In genomic region chr6:63637865-63638445, GRCh38 we compare ENCODE assay signal across 8 cellular contexts. TPM values are rescaled to one million over a fixed set of nuclear protein-coding genes. Genes with fewer than 3 reads are reported as not detected.
A peak's percentile ranks its signal among the peaks of the same experiment; 100 is the strongest.
DNase-seq lines count a peak whose midpoint lies in the region; ATAC-seq, FAIRE-seq and TF ChIP-seq lines count a peak whose summit lies in the region.

No MANE protein-coding gene starts in this region.

- TF ChIP-seq CTCF in GM12865 (IDR thresholded peaks at IDR 0.05; ENCODE audit: insufficient read depth, low read depth, low read length, missing control alignments): no peak
- TF ChIP-seq CTCF in kidney (IDR thresholded peaks at IDR 0.05; ENCODE audit: borderline replicate concordance, extremely low read depth, insufficient read depth): no peak
- no peak for TF ChIP-seq CTCF in thyroid gland (IDR thresholded peaks at IDR 0.05)

- H3K27ac Mint-ChIP-seq in activated T-helper 1 cell treated with anti-CD3 and anti-CD28 coated beads, Interleukin-12 subunit alpha, Interleukin-12 subunit beta, Interleukin-2, Interleukin-4 antibody, amounts not matched to agents 30 ng/mL and 10 ng/mL and 1 ng/mL, durations not matched to agents 14 hours and 24 hours and 36 hours: no peak overlapping the region

- H3K27me3 ChIP-seq in thyroid gland: no peaks in the 10 kb centered on the region

- H3K9me3 Mint-ChIP-seq in activated T-helper 1 cell treated with anti-CD3 and anti-CD28 coated beads, Interleukin-12 subunit alpha, Interleukin-12 subunit beta, Interleukin-2, Interleukin-4 antibody, amounts not matched to agents 30 ng/mL and 10 ng/mL and 1 ng/mL, durations not matched to agents 14 hours and 24 hours and 36 hours: no peaks in the 10 kb centered on the region

- peaks cover 6% of the 10 kb centered on the region for H3K36me3 Mint-ChIP-seq in activated T-helper 1 cell treated with anti-CD3 and anti-CD28 coated beads, Interleukin-12 subunit alpha, Interleukin-12 subunit beta, Interleukin-2, Interleukin-4 antibody, amounts not matched to agents 30 ng/mL and 10 ng/mL and 1 ng/mL, durations not matched to agents 14 hours and 24 hours and 36 hours (ENCODE audit: low read depth)

- H3K9me3 ChIP-seq in kidney (ENCODE audit: control insufficient read depth in 1 of 2, low read length in 2 of 2) (no peaks in the 10 kb centered on the region), thyroid gland (no peaks in the 10 kb centered on the region)

- H3K27ac ChIP-seq in kidney (ENCODE audit: low read depth in 2 of 2, low read length in 2 of 2): no peak overlapping the region
- H3K27ac ChIP-seq in thyroid gland: no peak overlapping the region

- no peaks in the 10 kb centered on the region for H3K27me3 Mint-ChIP-seq in activated T-helper 1 cell treated with anti-CD3 and anti-CD28 coated beads, Interleukin-12 subunit alpha, Interleukin-12 subunit beta, Interleukin-2, Interleukin-4 antibody, amounts not matched to agents 30 ng/mL and 10 ng/mL and 1 ng/mL, durations not matched to agents 14 hours and 24 hours and 36 hours (ENCODE audit: insufficient read depth)

- H3K4me1 ChIP-seq in kidney (ENCODE audit: control insufficient read depth in 1 of 2, insufficient read depth in 1 of 2, low read depth in 1 of 2, low read length in 2 of 2) (peaks cover 6 to 13% of the 10 kb centered on the region in 2 donors), thyroid gland (peaks cover 39 to 43% of the 10 kb centered on the region in 2 donors)

- peak overlapping the region; percentile 67 for H3K4me3 Mint-ChIP-seq in activated T-helper 1 cell treated with anti-CD3 and anti-CD28 coated beads, Interleukin-12 subunit alpha, Interleukin-12 subunit beta, Interleukin-2, Interleukin-4 antibody, amounts not matched to agents 30 ng/mL and 10 ng/mL and 1 ng/mL, durations not matched to agents 14 hours and 24 hours and 36 hours

- 52 to 54% methylated on average over 2 of the region's 2 CpGs for WGBS in thyroid gland, 2 donors

- no peak for DNase-seq in GM12865 (ENCODE audit: low read depth)
- no peak for DNase-seq in activated T-helper 1 cell treated with anti-CD3 and anti-CD28 coated beads, Interleukin-12 subunit alpha, Interleukin-12 subunit beta, Interleukin-2, Interleukin-4 antibody, amounts not matched to agents 30 ng/mL and 10 ng/mL and 1 ng/mL, durations not matched to agents 14 hours and 24 hours and 36 hours (ENCODE audit: low spot score)
- DNase-seq in kidney: no peak
- no peak for DNase-seq in thyroid gland
- no peak for DNase-seq in NCI-H2171 treated with DMSO at 0.1 percent for 48 hours (lab: John Stamatoyannopoulos, UW)

- H3K36me3 ChIP-seq in kidney (ENCODE audit: control insufficient read depth in 1 of 2, insufficient read depth in 2 of 2, low read length in 2 of 2): no peaks in the 10 kb centered on the region
- H3K36me3 ChIP-seq in thyroid gland: no peaks in the 10 kb centered on the region

- H3K4me3 ChIP-seq in GM12865 (ENCODE audit: low read depth, low read length) (peak overlapping the region; percentile 87), kidney (ENCODE audit: low read length in 2 of 2) (peak overlapping the region; percentile 93 to 95), thyroid gland (replicated peaks in 1 of 3) (no peak overlapping the region)

- intact Hi-C loops in activated T-helper 1 cell treated with anti-CD3 and anti-CD28 coated beads, Interleukin-12 subunit alpha, Interleukin-12 subunit beta, Interleukin-2, Interleukin-4 antibody, amounts not matched to agents 30 ng/mL and 10 ng/mL and 1 ng/mL, durations not matched to agents 14 hours and 24 hours and 36 hours (cut with micrococcal nuclease): loop anchor here (2.0 to 5.0 kb wide), 3 partner anchors 17 to 111 kb away; no protein-coding TSS in a partner anchor
- intact Hi-C loops in kidney (cut with DNase I): no loop called here
- intact Hi-C loops in thyroid gland (cut with DNase I): no loop called here

- no peak for TF ChIP-seq POLR2A in thyroid gland (IDR thresholded peaks at IDR 0.05)

- no peak overlapping the region for H3K9ac ChIP-seq in kidney (ENCODE audit: low read length in 2 of 2)

- H3K4me1 Mint-ChIP-seq in activated T-helper 1 cell treated with anti-CD3 and anti-CD28 coated beads, Interleukin-12 subunit alpha, Interleukin-12 subunit beta, Interleukin-2, Interleukin-4 antibody, amounts not matched to agents 30 ng/mL and 10 ng/mL and 1 ng/mL, durations not matched to agents 14 hours and 24 hours and 36 hours (ENCODE audit: low read depth): peaks cover 57% of the 10 kb centered on the region

- peak; percentile 56 for FAIRE-seq in A204.1 (lab: Jason Lieb, UNC)
- peak; percentile 76 for FAIRE-seq in kidney (lab: Jason Lieb, UNC)

- ATAC-seq in HG02938 (IDR thresholded peaks at IDR 0.05; ENCODE audit: unreplicated experiment): no peak
- no peak for ATAC-seq in HG02973 (IDR thresholded peaks at IDR 0.05; ENCODE audit: unreplicated experiment)

RNA-seq across cellular contexts. Expression of gene PHF3, which starts 2.4 kb away (rescaled TPM):
- 42.7 and 45.3 TPM in 2 replicates for total RNA-seq in activated T-helper 1 cell treated with anti-CD3 and anti-CD28 coated beads, Interleukin-12 subunit alpha, Interleukin-12 subunit beta, Interleukin-2, Interleukin-4 antibody, amounts not matched to agents 30 ng/mL and 10 ng/mL and 1 ng/mL, durations not matched to agents 14 hours and 24 hours and 36 hours
- 58.3 TPM for total RNA-seq in kidney
- polyA plus RNA-seq in kidney (ENCODE audit: insufficient read depth, low read depth, low replicate concordance): 9.5 TPM
- total RNA-seq in thyroid gland: 100 to 1,000 TPM in 1 of 4 donors, 10 to 100 TPM in 3; 74.4 to 114 (median 89.6) TPM

Comparison
In these comparisons a context has a peak if more than half of its experiments do, and no peak if none do; other contexts are left out.
1. H3K4me3 ChIP-seq: peak in GM12865 (single experiment) and kidney (2 of 2); none in thyroid gland (0 of 3).